10 cellular contexts compared by ENCODE assay signal in genomic region chr17:75518201-75518600, GRCh38. TPM values are rescaled to one million over a fixed set of nuclear protein-coding genes. Genes with fewer than 3 reads are reported as not detected.
A peak's percentile ranks its signal among the peaks of the same experiment; 100 is the strongest.
DNase-seq lines count a peak whose midpoint lies in the region; ATAC-seq and TF ChIP-seq lines count a peak whose summit lies in the region.
"Had no signal": no experiment of that assay in that cellular context is flagged by ENCODE, and none has a peak within 500 bp of the region (broad histone marks: within the 10 kb centered on the region; RNA-seq: fewer than 3 reads in every experiment).

No MANE protein-coding gene starts in this region.

- H3K27ac ChIP-seq in spleen, result peak overlapping the region in 7 of 8 donors; percentile 6 to 90 (median 83)
- H3K27ac ChIP-seq in substantia nigra (ENCODE audit: low read depth, low read length, poor library complexity, severe bottlenecking), result no peak overlapping the region

- POLR2A ChIA-PET in activated CD4-positive, alpha-beta T cell treated with anti-CD3 and anti-CD28 coated beads for 36 hours (lab: Charles Lee), result no interaction called here

- 16 to 49% (median 29%) methylated on average over 3 of the region's 3 CpGs for WGBS in spleen, 5 donors
- WGBS in lower leg skin, 2 donors, result 84 to 85% methylated on average over 3 of the region's 3 CpGs

- peak; percentile 35 for DNase-seq in activated CD4-positive, alpha-beta T cell treated with anti-CD3 and anti-CD28 coated beads for 36 hours
- DNase-seq in activated CD4-positive, alpha-beta T cell treated with anti-CD3 and anti-CD28 coated beads for 1 hour, result no peak
- DNase-seq in NAMALWA (ENCODE audit: low spot score) (peak; percentile 43), spleen (no peak), substantia nigra (lab: John Stamatoyannopoulos, UW) (no peak), lower leg skin (ENCODE audit: low spot score in 2 of 2) (no peak)
- DNase-seq: amniotic stem cell, MG63 had no signal

- no peaks in the 10 kb centered on the region for H3K9me3 Mint-ChIP-seq in activated CD4-positive, alpha-beta T cell treated with anti-CD3 and anti-CD28 coated beads for 36 hours (ENCODE audit: low read depth)
- no peaks in the 10 kb centered on the region for H3K9me3 Mint-ChIP-seq in activated naive CD8-positive, alpha-beta T cell (ENCODE audit: low read depth)

- H3K36me3 ChIP-seq in spleen, result peaks cover 2 to 50% (median 28%) of the 10 kb centered on the region in 6 donors

- peak overlapping the region in 4 of 8 donors; percentile 82 to 99 (median 96) for H3K4me3 ChIP-seq in spleen
- H3K4me3 ChIP-seq in lower leg skin (ENCODE audit: low read depth, poor library complexity, severe bottlenecking), result no peak overlapping the region

- CTCF ChIA-PET in activated CD4-positive, alpha-beta T cell treated with anti-CD3 and anti-CD28 coated beads for 36 hours (lab: Charles Lee), result interaction anchor here (0.5 to 2.9 kb wide), 9 partner anchors 17 to 376 kb away, joined by 3 to 13 read pairs (median 3); partner anchors contain the start of gene SMIM5

- no peaks in the 10 kb centered on the region for H3K9me3 ChIP-seq in spleen
- H3K9me3 ChIP-seq: MG63 had no signal

- H3K27me3 ChIP-seq in spleen (replicated peaks in 1 of 7), result peaks cover 0 to 18% (median 0%) of the 10 kb centered on the region in 7 donors
- H3K27me3 ChIP-seq: MG63 had no signal

- peak overlapping the region; percentile 85 for H3K4me3 Mint-ChIP-seq in activated CD4-positive, alpha-beta T cell treated with anti-CD3 and anti-CD28 coated beads for 36 hours
- H3K4me3 Mint-ChIP-seq in activated naive CD8-positive, alpha-beta T cell, result peak overlapping the region; percentile 87

- TF ChIP-seq POLR2A in spleen (IDR thresholded peaks at IDR 0.05) (no peak), lower leg skin (IDR thresholded peaks at IDR 0.05) (no peak)

- H3K36me3 Mint-ChIP-seq in activated CD4-positive, alpha-beta T cell treated with anti-CD3 and anti-CD28 coated beads for 36 hours (ENCODE audit: low read depth), result peaks cover 33% of the 10 kb centered on the region
- peaks cover 13% of the 10 kb centered on the region for H3K36me3 Mint-ChIP-seq in activated naive CD8-positive, alpha-beta T cell

- H3K27me3 Mint-ChIP-seq in activated CD4-positive, alpha-beta T cell treated with anti-CD3 and anti-CD28 coated beads for 36 hours, result peaks cover 3% of the 10 kb centered on the region
- no peaks in the 10 kb centered on the region for H3K27me3 Mint-ChIP-seq in activated naive CD8-positive, alpha-beta T cell

- peak overlapping the region; percentile 53 for H3K27ac Mint-ChIP-seq in activated CD4-positive, alpha-beta T cell treated with anti-CD3 and anti-CD28 coated beads for 36 hours
- H3K27ac Mint-ChIP-seq in activated naive CD8-positive, alpha-beta T cell, result peak overlapping the region; percentile 88

- peaks cover 22% of the 10 kb centered on the region for H3K4me1 Mint-ChIP-seq in activated CD4-positive, alpha-beta T cell treated with anti-CD3 and anti-CD28 coated beads for 36 hours
- peaks cover 22% of the 10 kb centered on the region for H3K4me1 Mint-ChIP-seq in activated naive CD8-positive, alpha-beta T cell (ENCODE audit: low read depth)

- no peak for ATAC-seq in activated CD4-positive, alpha-beta T cell treated with anti-CD3 and anti-CD28 coated beads for 36 hours
- ATAC-seq in HG02759 (IDR thresholded peaks at IDR 0.05; ENCODE audit: unreplicated experiment), result no peak

- H3K4me1 ChIP-seq in spleen, result peaks cover 8 to 60% (median 44%) of the 10 kb centered on the region in 6 donors

- intact Hi-C loops in activated CD4-positive, alpha-beta T cell treated with anti-CD3 and anti-CD28 coated beads for 36 hours (cut with DNase I, micrococcal nuclease), result loop anchor here (5.0 to 10.0 kb wide), 5 partner anchors 253 to 741 kb away; partner anchors contain the start of genes GGA3 (in 1 of the 2), MRPS7 (in 1 of the 2) and NAT9 (in 1 of the 2)
- intact Hi-C loops in spleen (cut with DNase I; ENCODE audit: low total_unique reads) (loop anchor here (5.0 to 10.0 kb wide), 2 partner anchors 69 to 93 kb away; partner anchors contain the start of gene MYO15B), lower leg skin (cut with DNase I; ENCODE audit: low total_unique reads) (no loop called here)

- no peak for TF ChIP-seq CTCF in spleen (IDR thresholded peaks at IDR 0.05 in 8 of 11, conservative IDR thresholded peaks at IDR 0.05 in 3 of 11)
- no peak for TF ChIP-seq CTCF in lower leg skin (IDR thresholded peaks at IDR 0.05)

RNA-seq across cellular contexts. Expression of gene TSEN54, which starts 1.9 kb away (rescaled TPM):
- total RNA-seq in activated CD4-positive, alpha-beta T cell treated with anti-CD3 and anti-CD28 coated beads for 36 hours, result 10 to 100 TPM; 29.2 to 35.1 TPM
- total RNA-seq in spleen (10 to 100 TPM; 31.0 to 58.1 (median 35.4) TPM), lower leg skin (10 to 100 TPM; 42.7 to 70.8 (median 50.8) TPM)
- polyA plus RNA-seq in spleen, result 10 to 100 TPM; 40.8 to 87.8 (median 68.9) TPM

RNA-seq across cellular contexts. Expression of gene CASKIN2, which starts 2.9 kb away (rescaled TPM):
- total RNA-seq in activated CD4-positive, alpha-beta T cell treated with anti-CD3 and anti-CD28 coated beads for 36 hours, result 1 to 10 TPM; 2.9 to 3.0 TPM
- total RNA-seq in spleen, result 100 to 1,000 TPM in 3 of 7 donors, 10 to 100 TPM in 4; 33.5 to 135 (median 51.1) TPM
- polyA plus RNA-seq in spleen, result 10 to 100 TPM in 1 of 3 donors, 1 to 10 TPM in 2; 4.7 to 27.8 (median 6.2) TPM
- total RNA-seq in lower leg skin, result 10 to 100 TPM; 11.7 to 23.2 (median 17.8) TPM

RNA-seq across cellular contexts. Expression of gene LLGL2, which starts 7.3 kb away (rescaled TPM):
- 1 to 10 TPM; 7.1 to 9.6 TPM for total RNA-seq in activated CD4-positive, alpha-beta T cell treated with anti-CD3 and anti-CD28 coated beads for 36 hours
- total RNA-seq in spleen (10 to 100 TPM; 44.0 to 97.8 (median 75.1) TPM), lower leg skin (10 to 100 TPM; 57.3 to 96.0 (median 79.6) TPM)
- polyA plus RNA-seq in spleen, result 100 to 1,000 TPM in 1 of 3 donors, 10 to 100 TPM in 2; 28.6 to 153 (median 92.6) TPM

Comparison
In these comparisons a context has a peak if more than half of its experiments do, and no peak if none do; other contexts are left out.
1. DNase-seq: peak in activated CD4-positive, alpha-beta T cell treated with anti-CD3 and anti-CD28 coated beads for 36 hours (single experiment) and NAMALWA (single experiment); none in activated CD4-positive, alpha-beta T cell treated with anti-CD3 and anti-CD28 coated beads for 1 hour (single experiment), spleen (single experiment), substantia nigra (0 of 49) and lower leg skin (0 of 2).
2. RNA of gene LLGL2, which starts 7.3 kb away (total RNA-seq): 57.3 to 96.0 TPM in lower leg skin and 44.0 to 97.8 TPM in spleen; 7.1 to 9.6 TPM in activated CD4-positive, alpha-beta T cell treated with anti-CD3 and anti-CD28 coated beads for 36 hours; every median in the first group is over 4 times any median in the second.